Comparison of ENCODE assay signal across 1 cellular context in the genomic region with DNA sequence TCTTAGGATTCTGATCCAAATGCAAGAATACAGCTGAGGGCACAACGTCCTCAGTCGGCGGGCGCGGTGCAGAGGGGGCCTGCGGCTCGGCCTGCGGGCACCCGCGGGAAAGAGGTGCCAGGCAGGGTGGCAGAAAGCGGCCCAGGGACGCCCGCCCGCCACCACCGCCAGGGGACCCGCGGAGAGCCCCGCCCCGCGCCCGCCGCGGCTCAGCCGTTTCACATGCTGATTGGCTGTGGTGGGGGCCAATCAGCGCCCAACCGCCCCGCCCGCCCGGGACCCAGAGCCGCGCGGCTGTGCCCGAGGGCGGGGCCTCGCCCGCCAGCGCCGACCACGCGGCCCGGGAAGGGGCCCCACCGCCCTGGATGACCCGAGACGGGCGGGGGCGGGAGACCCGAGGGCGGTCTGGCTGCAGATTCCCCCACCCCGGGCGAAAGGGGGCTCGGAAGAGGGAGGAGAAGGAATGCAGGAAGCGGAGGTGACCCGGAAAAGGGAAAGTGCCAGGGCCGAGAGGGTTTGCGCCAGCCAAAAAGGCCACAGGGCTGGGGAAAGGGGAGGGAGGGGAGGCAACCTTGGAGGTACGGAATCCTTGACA.
TF ChIP-seq lines count a peak whose summit lies in the region.

No MANE protein-coding gene starts in this region.

TF ChIP-seq in K562, 482 proteins besides CTCF, POLR2A, EP300 and RAD21 (continued from another document and continues in another):
- no peak for TF ChIP-seq SAFB2 (IDR thresholded peaks at IDR 0.05; ENCODE audit: borderline replicate concordance, low read depth, low read length, severe bottlenecking)
- no peak for TF ChIP-seq NCOA2 (IDR thresholded peaks at IDR 0.05; ENCODE audit: partially characterized antibody in 2 of 2)
- TF ChIP-seq, protein P1, sequence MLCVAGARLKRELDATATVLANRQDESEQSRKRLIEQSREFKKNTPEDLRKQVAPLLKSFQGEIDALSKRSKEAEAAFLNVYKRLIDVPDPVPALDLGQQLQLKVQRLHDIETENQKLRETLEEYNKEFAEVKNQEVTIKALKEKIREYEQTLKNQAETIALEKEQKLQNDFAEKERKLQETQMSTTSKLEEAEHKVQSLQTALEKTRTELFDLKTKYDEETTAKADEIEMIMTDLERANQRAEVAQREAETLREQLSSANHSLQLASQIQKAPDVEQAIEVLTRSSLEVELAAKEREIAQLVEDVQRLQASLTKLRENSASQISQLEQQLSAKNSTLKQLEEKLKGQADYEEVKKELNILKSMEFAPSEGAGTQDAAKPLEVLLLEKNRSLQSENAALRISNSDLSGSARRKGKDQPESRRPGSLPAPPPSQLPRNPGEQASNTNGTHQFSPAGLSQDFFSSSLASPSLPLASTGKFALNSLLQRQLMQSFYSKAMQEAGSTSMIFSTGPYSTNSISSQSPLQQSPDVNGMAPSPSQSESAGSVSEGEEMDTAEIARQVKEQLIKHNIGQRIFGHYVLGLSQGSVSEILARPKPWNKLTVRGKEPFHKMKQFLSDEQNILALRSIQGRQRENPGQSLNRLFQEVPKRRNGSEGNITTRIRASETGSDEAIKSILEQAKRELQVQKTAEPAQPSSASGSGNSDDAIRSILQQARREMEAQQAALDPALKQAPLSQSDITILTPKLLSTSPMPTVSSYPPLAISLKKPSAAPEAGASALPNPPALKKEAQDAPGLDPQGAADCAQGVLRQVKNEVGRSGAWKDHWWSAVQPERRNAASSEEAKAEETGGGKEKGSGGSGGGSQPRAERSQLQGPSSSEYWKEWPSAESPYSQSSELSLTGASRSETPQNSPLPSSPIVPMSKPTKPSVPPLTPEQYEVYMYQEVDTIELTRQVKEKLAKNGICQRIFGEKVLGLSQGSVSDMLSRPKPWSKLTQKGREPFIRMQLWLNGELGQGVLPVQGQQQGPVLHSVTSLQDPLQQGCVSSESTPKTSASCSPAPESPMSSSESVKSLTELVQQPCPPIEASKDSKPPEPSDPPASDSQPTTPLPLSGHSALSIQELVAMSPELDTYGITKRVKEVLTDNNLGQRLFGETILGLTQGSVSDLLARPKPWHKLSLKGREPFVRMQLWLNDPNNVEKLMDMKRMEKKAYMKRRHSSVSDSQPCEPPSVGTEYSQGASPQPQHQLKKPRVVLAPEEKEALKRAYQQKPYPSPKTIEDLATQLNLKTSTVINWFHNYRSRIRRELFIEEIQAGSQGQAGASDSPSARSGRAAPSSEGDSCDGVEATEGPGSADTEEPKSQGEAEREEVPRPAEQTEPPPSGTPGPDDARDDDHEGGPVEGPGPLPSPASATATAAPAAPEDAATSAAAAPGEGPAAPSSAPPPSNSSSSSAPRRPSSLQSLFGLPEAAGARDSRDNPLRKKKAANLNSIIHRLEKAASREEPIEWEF (CRISPR knock-in tag; IDR thresholded peaks at IDR 0.05): no peak
- no peak for TF ChIP-seq KAT7 (CRISPR knock-in tag; IDR thresholded peaks at IDR 0.05; ENCODE audit: borderline replicate concordance)
- no peak for TF ChIP-seq MAFG (tag; conservative IDR thresholded peaks at IDR 0.05)
- TF ChIP-seq GABPB2 (CRISPR knock-in tag; conservative IDR thresholded peaks at IDR 0.05): no peak
- TF ChIP-seq TRIM28 (IDR thresholded peaks at IDR 0.05): no peak
- no peak for TF ChIP-seq PRMT5 (CRISPR knock-in tag; IDR thresholded peaks at IDR 0.05)
- TF ChIP-seq RNF2 (IDR thresholded peaks at IDR 0.05): no peak
- TF ChIP-seq, protein P2, sequence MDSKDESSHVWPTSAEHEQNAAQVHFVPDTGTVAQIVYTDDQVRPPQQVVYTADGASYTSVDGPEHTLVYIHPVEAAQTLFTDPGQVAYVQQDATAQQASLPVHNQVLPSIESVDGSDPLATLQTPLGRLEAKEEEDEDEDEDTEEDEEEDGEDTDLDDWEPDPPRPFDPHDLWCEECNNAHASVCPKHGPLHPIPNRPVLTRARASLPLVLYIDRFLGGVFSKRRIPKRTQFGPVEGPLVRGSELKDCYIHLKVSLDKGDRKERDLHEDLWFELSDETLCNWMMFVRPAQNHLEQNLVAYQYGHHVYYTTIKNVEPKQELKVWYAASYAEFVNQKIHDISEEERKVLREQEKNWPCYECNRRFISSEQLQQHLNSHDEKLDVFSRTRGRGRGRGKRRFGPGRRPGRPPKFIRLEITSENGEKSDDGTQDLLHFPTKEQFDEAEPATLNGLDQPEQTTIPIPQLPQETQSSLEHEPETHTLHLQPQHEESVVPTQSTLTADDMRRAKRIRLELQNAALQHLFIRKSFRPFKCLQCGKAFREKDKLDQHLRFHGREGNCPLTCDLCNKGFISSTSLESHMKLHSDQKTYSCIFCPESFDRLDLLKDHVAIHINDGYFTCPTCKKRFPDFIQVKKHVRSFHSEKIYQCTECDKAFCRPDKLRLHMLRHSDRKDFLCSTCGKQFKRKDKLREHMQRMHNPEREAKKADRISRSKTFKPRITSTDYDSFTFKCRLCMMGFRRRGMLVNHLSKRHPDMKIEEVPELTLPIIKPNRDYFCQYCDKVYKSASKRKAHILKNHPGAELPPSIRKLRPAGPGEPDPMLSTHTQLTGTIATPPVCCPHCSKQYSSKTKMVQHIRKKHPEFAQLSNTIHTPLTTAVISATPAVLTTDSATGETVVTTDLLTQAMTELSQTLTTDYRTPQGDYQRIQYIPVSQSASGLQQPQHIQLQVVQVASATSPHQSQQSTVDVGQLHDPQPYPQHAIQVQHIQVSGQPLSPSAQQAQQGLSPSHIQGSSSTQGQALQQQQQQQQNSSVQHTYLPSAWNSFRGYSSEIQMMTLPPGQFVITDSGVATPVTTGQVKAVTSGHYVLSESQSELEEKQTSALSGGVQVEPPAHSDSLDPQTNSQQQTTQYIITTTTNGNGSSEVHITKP (IDR thresholded peaks at IDR 0.05; ENCODE audit: partially characterized antibody): no peak
- TF ChIP-seq, protein P3, sequence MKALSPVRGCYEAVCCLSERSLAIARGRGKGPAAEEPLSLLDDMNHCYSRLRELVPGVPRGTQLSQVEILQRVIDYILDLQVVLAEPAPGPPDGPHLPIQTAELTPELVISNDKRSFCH (CRISPR knock-in tag; IDR thresholded peaks at IDR 0.05): no peak
- TF ChIP-seq, protein P3 (tag; IDR thresholded peaks at IDR 0.05): no peak
- TF ChIP-seq NRF1 (conservative IDR thresholded peaks at IDR 0.05 in 1 of 2, IDR thresholded peaks at IDR 0.05 in 1 of 2): no peak; a peak in 1 of 4 replicates
- no peak for TF ChIP-seq ZNF224 (CRISPR knock-in tag; IDR thresholded peaks at IDR 0.05)
- TF ChIP-seq ZNF778 (CRISPR knock-in tag; IDR thresholded peaks at IDR 0.05): no peak
- TF ChIP-seq HNRNPL (IDR thresholded peaks at IDR 0.05; ENCODE audit: low read depth, low read length): peak; percentile 92
- TF ChIP-seq, protein P4, sequence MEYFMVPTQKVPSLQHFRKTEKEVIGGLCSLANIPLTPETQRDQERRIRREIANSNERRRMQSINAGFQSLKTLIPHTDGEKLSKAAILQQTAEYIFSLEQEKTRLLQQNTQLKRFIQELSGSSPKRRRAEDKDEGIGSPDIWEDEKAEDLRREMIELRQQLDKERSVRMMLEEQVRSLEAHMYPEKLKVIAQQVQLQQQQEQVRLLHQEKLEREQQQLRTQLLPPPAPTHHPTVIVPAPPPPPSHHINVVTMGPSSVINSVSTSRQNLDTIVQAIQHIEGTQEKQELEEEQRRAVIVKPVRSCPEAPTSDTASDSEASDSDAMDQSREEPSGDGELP (CRISPR knock-in tag; IDR thresholded peaks at IDR 0.05; ENCODE audit: borderline replicate concordance): 0 out of 2 replicates have a peak, but pooled peaks have one; percentile 13
- TF ChIP-seq U2AF2 (optimal IDR thresholded peaks at IDR 0.05; ENCODE audit: low read depth, low read length): no peak
- TF ChIP-seq CTBP1 (IDR thresholded peaks at IDR 0.05; ENCODE audit: borderline replicate concordance): no peak; the same call in 1 of the 2 replicates
- TF ChIP-seq ZNF589 (CRISPR knock-in tag; IDR thresholded peaks at IDR 0.05; ENCODE audit: low read depth): no peak
- TF ChIP-seq MEIS2 (IDR thresholded peaks at IDR 0.05; ENCODE audit: partially characterized antibody): no peak
- TF ChIP-seq, protein P5, sequence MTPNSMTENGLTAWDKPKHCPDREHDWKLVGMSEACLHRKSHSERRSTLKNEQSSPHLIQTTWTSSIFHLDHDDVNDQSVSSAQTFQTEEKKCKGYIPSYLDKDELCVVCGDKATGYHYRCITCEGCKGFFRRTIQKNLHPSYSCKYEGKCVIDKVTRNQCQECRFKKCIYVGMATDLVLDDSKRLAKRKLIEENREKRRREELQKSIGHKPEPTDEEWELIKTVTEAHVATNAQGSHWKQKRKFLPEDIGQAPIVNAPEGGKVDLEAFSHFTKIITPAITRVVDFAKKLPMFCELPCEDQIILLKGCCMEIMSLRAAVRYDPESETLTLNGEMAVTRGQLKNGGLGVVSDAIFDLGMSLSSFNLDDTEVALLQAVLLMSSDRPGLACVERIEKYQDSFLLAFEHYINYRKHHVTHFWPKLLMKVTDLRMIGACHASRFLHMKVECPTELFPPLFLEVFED (CRISPR knock-in tag; conservative IDR thresholded peaks at IDR 0.05): no peak
- TF ChIP-seq, protein P6, sequence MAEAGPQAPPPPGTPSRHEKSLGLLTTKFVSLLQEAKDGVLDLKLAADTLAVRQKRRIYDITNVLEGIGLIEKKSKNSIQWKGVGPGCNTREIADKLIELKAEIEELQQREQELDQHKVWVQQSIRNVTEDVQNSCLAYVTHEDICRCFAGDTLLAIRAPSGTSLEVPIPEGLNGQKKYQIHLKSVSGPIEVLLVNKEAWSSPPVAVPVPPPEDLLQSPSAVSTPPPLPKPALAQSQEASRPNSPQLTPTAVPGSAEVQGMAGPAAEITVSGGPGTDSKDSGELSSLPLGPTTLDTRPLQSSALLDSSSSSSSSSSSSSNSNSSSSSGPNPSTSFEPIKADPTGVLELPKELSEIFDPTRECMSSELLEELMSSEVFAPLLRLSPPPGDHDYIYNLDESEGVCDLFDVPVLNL (CRISPR knock-in tag; IDR thresholded peaks at IDR 0.05; ENCODE audit: low read depth): no peak
- TF ChIP-seq YY1 (IDR thresholded peaks at IDR 0.05; ENCODE audit: borderline replicate concordance in 1 of 3, control insufficient read depth in 1 of 3, extremely low read depth in 1 of 3, insufficient read depth in 3 of 3, insufficient read length in 1 of 3, insufficient replicate concordance in 2 of 3, low read depth in 1 of 3, low read length in 2 of 3): no peak
- TF ChIP-seq SOX6 (IDR thresholded peaks at IDR 0.05): no peak
- TF ChIP-seq FOXP1 (CRISPR knock-in tag; IDR thresholded peaks at IDR 0.05): peak; percentile 85
- no peak for TF ChIP-seq ZNF3 (CRISPR knock-in tag; IDR thresholded peaks at IDR 0.05)
- no peak for TF ChIP-seq CCNT2 (IDR thresholded peaks at IDR 0.05; ENCODE audit: borderline replicate concordance, extremely low read depth, insufficient read length, low read depth, low read length)
- no peak for TF ChIP-seq PHB2 (IDR thresholded peaks at IDR 0.05; ENCODE audit: low read depth)
- TF ChIP-seq RBFOX2 (IDR thresholded peaks at IDR 0.05; ENCODE audit: low read depth, low read length): peak; percentile 84
- no peak for TF ChIP-seq ZNF408 (CRISPR knock-in tag; IDR thresholded peaks at IDR 0.05; ENCODE audit: low read depth)
- TF ChIP-seq KDM5B (IDR thresholded peaks at IDR 0.05; ENCODE audit: insufficient replicate concordance, low read depth, low read length): no peak
- no peak for TF ChIP-seq NR1H2 (CRISPR knock-in tag; IDR thresholded peaks at IDR 0.05)
- no peak for TF ChIP-seq CHCHD3 (CRISPR knock-in tag; IDR thresholded peaks at IDR 0.05)
- TF ChIP-seq, protein P7, sequence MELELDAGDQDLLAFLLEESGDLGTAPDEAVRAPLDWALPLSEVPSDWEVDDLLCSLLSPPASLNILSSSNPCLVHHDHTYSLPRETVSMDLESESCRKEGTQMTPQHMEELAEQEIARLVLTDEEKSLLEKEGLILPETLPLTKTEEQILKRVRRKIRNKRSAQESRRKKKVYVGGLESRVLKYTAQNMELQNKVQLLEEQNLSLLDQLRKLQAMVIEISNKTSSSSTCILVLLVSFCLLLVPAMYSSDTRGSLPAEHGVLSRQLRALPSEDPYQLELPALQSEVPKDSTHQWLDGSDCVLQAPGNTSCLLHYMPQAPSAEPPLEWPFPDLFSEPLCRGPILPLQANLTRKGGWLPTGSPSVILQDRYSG (tag; conservative IDR thresholded peaks at IDR 0.05; ENCODE audit: low read depth): no peak
- TF ChIP-seq, protein P8, sequence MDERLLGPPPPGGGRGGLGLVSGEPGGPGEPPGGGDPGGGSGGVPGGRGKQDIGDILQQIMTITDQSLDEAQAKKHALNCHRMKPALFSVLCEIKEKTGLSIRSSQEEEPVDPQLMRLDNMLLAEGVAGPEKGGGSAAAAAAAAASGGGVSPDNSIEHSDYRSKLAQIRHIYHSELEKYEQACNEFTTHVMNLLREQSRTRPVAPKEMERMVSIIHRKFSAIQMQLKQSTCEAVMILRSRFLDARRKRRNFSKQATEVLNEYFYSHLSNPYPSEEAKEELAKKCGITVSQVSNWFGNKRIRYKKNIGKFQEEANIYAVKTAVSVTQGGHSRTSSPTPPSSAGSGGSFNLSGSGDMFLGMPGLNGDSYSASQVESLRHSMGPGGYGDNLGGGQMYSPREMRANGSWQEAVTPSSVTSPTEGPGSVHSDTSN (CRISPR knock-in tag; IDR thresholded peaks at IDR 0.05; ENCODE audit: low read depth): no peak
- TF ChIP-seq, protein P8 (tag; conservative IDR thresholded peaks at IDR 0.05; ENCODE audit: low read depth): no peak
- peak; percentile 60; the same call in 1 of the 2 replicates for TF ChIP-seq ZNF431 (CRISPR knock-in tag; IDR thresholded peaks at IDR 0.05)
- no peak for TF ChIP-seq C11orf30 (IDR thresholded peaks at IDR 0.05; ENCODE audit: low read depth)
- no peak for TF ChIP-seq MXI1 (IDR thresholded peaks at IDR 0.05; ENCODE audit: low read depth, low read length)
- TF ChIP-seq CBX2 (IDR thresholded peaks at IDR 0.05; ENCODE audit: insufficient read depth, low read length, poor library complexity, severe bottlenecking): no peak
- no peak for TF ChIP-seq BACH1 (tag; IDR thresholded peaks at IDR 0.05)
- TF ChIP-seq FOXK2 (conservative IDR thresholded peaks at IDR 0.05 in 1 of 2, IDR thresholded peaks at IDR 0.05 in 1 of 2; ENCODE audit: low read depth in 2 of 2): no peak
- TF ChIP-seq, protein P9, sequence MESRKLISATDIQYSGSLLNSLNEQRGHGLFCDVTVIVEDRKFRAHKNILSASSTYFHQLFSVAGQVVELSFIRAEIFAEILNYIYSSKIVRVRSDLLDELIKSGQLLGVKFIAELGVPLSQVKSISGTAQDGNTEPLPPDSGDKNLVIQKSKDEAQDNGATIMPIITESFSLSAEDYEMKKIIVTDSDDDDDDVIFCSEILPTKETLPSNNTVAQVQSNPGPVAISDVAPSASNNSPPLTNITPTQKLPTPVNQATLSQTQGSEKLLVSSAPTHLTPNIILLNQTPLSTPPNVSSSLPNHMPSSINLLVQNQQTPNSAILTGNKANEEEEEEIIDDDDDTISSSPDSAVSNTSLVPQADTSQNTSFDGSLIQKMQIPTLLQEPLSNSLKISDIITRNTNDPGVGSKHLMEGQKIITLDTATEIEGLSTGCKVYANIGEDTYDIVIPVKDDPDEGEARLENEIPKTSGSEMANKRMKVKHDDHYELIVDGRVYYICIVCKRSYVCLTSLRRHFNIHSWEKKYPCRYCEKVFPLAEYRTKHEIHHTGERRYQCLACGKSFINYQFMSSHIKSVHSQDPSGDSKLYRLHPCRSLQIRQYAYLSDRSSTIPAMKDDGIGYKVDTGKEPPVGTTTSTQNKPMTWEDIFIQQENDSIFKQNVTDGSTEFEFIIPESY (CRISPR knock-in tag; IDR thresholded peaks at IDR 0.05): peak; percentile 52; the same call in 1 of the 2 replicates
